In the genomic region with DNA sequence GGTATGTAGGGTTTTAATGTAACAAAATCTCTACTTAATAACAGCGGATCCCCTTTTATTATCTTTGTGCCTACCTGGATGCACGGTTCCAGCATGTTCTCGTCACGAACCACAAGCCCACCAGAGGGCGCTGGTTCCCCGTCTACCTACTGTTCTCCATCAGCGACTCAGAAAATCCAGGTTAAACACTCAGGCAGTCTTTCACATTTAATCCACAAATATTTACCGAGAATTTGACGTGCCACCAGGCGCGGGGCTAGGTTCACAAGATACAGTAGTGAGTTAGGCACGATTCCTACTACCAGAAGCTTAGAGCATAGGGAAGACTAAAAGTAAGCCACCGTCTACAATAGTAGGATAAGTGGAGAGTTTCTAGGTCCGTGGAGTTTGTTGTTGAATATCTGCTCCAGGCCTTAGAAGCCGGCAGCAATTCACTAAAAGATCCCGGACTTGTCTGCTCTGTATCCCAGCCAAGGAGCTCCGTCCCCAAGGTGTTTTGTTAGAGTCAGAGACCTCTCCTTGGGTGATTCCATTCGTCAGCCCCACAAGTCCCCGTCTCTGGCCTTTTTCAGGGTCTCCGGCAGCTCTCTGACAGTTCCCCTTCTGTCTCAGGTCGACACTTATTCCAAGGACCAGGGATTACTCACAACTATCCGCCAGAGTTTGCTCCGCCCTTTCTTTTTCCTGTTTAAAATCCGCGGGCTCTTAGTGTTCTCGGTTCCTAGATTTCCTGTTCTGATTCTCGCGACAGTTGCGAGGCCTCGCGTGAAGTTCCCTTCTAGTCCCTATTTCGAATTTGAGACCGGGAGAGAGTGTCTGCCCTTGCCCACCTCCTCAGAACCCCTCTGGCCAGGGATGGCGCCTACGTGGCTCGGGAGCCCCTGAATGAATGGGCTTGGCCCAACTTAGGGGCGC, we compare ENCODE assay signal across 1 cellular context.
A peak's percentile ranks its signal among the peaks of the same experiment; 100 is the strongest.
TF ChIP-seq lines count a peak whose summit lies in the region.

No MANE protein-coding gene starts in this region.

TF ChIP-seq in neural cell, 6 proteins besides CTCF, POLR2A, EP300 and RAD21:
- TF ChIP-seq, protein P1, sequence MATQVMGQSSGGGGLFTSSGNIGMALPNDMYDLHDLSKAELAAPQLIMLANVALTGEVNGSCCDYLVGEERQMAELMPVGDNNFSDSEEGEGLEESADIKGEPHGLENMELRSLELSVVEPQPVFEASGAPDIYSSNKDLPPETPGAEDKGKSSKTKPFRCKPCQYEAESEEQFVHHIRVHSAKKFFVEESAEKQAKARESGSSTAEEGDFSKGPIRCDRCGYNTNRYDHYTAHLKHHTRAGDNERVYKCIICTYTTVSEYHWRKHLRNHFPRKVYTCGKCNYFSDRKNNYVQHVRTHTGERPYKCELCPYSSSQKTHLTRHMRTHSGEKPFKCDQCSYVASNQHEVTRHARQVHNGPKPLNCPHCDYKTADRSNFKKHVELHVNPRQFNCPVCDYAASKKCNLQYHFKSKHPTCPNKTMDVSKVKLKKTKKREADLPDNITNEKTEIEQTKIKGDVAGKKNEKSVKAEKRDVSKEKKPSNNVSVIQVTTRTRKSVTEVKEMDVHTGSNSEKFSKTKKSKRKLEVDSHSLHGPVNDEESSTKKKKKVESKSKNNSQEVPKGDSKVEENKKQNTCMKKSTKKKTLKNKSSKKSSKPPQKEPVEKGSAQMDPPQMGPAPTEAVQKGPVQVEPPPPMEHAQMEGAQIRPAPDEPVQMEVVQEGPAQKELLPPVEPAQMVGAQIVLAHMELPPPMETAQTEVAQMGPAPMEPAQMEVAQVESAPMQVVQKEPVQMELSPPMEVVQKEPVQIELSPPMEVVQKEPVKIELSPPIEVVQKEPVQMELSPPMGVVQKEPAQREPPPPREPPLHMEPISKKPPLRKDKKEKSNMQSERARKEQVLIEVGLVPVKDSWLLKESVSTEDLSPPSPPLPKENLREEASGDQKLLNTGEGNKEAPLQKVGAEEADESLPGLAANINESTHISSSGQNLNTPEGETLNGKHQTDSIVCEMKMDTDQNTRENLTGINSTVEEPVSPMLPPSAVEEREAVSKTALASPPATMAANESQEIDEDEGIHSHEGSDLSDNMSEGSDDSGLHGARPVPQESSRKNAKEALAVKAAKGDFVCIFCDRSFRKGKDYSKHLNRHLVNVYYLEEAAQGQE (IDR thresholded peaks at IDR 0.05; ENCODE audit: borderline replicate concordance), result no peak
- no peak for TF ChIP-seq EZH2 (IDR thresholded peaks at IDR 0.05; ENCODE audit: borderline replicate concordance, insufficient read depth, low read length, poor library complexity, severe bottlenecking)
- TF ChIP-seq TAF1 (IDR thresholded peaks at IDR 0.05; ENCODE audit: low read depth), result no peak
- TF ChIP-seq SMC3 (conservative IDR thresholded peaks at IDR 0.05; ENCODE audit: poor library complexity), result peak; percentile 87
- TF ChIP-seq POLR2AphosphoS5 (IDR thresholded peaks at IDR 0.05), result no peak
- peak; percentile 73 for TF ChIP-seq MXI1 (conservative IDR thresholded peaks at IDR 0.05; ENCODE audit: poor library complexity, severe bottlenecking)
